1 cellular context compared by ENCODE assay signal in the genomic region with DNA sequence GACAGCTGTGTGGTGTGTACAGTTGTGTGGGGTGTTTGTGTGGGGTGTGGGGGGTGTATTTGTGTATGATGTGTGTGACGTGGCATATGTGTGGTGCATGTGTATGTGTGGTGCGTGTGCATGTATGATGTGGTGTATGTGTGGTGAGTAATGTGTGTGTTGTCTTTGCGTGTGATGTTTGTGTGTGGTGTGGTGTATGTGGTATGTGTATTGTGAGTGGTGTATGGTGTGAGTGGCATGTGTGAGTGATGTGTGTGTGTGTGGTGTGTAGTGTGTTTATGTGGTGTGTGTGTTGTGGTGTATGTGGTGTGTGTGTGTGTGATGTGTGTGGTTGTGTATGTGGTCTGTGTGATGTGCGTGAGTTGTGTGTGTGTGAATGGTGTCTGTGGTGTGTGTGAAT.
TF ChIP-seq lines count a peak whose summit lies in the region.

No MANE protein-coding gene starts in this region.

TF ChIP-seq in HEK293, 187 proteins besides CTCF, POLR2A, EP300 and RAD21 (continued from another document):
- TF ChIP-seq, protein P1, sequence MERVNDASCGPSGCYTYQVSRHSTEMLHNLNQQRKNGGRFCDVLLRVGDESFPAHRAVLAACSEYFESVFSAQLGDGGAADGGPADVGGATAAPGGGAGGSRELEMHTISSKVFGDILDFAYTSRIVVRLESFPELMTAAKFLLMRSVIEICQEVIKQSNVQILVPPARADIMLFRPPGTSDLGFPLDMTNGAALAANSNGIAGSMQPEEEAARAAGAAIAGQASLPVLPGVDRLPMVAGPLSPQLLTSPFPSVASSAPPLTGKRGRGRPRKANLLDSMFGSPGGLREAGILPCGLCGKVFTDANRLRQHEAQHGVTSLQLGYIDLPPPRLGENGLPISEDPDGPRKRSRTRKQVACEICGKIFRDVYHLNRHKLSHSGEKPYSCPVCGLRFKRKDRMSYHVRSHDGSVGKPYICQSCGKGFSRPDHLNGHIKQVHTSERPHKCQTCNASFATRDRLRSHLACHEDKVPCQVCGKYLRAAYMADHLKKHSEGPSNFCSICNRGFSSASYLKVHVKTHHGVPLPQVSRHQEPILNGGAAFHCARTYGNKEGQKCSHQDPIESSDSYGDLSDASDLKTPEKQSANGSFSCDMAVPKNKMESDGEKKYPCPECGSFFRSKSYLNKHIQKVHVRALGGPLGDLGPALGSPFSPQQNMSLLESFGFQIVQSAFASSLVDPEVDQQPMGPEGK (tag by site-specific recombination; IDR thresholded peaks at IDR 0.05) = no peak
- TF ChIP-seq REPIN1 (tag by site-specific recombination; IDR thresholded peaks at IDR 0.05; ENCODE audit: low read depth) = no peak
- TF ChIP-seq ZNF335 (tag by site-specific recombination; conservative IDR thresholded peaks at IDR 0.05) = no peak
- no peak for TF ChIP-seq ZNF600 (tag by site-specific recombination; IDR thresholded peaks at IDR 0.05)
- TF ChIP-seq, protein P2, sequence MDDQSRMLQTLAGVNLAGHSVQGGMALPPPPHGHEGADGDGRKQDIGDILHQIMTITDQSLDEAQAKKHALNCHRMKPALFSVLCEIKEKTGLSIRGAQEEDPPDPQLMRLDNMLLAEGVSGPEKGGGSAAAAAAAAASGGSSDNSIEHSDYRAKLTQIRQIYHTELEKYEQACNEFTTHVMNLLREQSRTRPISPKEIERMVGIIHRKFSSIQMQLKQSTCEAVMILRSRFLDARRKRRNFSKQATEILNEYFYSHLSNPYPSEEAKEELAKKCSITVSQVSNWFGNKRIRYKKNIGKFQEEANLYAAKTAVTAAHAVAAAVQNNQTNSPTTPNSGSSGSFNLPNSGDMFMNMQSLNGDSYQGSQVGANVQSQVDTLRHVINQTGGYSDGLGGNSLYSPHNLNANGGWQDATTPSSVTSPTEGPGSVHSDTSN (CRISPR knock-in tag; IDR thresholded peaks at IDR 0.05) = no peak
- TF ChIP-seq, protein P3, sequence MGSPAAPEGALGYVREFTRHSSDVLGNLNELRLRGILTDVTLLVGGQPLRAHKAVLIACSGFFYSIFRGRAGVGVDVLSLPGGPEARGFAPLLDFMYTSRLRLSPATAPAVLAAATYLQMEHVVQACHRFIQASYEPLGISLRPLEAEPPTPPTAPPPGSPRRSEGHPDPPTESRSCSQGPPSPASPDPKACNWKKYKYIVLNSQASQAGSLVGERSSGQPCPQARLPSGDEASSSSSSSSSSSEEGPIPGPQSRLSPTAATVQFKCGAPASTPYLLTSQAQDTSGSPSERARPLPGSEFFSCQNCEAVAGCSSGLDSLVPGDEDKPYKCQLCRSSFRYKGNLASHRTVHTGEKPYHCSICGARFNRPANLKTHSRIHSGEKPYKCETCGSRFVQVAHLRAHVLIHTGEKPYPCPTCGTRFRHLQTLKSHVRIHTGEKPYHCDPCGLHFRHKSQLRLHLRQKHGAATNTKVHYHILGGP (tag by site-specific recombination; IDR thresholded peaks at IDR 0.05) = 0 out of 2 replicates have a peak, but pooled peaks have one; percentile 6
- TF ChIP-seq, protein P4, sequence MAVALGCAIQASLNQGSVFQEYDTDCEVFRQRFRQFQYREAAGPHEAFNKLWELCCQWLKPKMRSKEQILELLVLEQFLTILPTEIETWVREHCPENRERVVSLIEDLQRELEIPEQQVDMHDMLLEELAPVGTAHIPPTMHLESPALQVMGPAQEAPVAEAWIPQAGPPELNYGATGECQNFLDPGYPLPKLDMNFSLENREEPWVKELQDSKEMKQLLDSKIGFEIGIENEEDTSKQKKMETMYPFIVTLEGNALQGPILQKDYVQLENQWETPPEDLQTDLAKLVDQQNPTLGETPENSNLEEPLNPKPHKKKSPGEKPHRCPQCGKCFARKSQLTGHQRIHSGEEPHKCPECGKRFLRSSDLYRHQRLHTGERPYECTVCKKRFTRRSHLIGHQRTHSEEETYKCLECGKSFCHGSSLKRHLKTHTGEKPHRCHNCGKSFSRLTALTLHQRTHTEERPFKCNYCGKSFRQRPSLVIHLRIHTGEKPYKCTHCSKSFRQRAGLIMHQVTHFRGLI (tag by site-specific recombination; IDR thresholded peaks at IDR 0.05) = no peak
- 0 out of 2 replicates have a peak, but pooled peaks have one; percentile 31 for TF ChIP-seq ZNF112 (tag by site-specific recombination; IDR thresholded peaks at IDR 0.05)
- TF ChIP-seq, protein P5, sequence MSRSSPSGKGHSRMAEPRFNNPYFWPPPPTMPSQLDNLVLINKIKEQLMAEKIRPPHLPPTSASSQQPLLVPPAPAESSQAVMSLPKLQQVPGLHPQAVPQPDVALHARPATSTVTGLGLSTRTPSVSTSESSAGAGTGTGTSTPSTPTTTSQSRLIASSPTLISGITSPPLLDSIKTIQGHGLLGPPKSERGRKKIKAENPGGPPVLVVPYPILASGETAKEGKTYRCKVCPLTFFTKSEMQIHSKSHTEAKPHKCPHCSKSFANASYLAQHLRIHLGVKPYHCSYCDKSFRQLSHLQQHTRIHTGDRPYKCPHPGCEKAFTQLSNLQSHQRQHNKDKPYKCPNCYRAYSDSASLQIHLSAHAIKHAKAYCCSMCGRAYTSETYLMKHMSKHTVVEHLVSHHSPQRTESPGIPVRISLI (tag by site-specific recombination; IDR thresholded peaks at IDR 0.05) = no peak
- peak; percentile 74; the same call in 1 of the 2 replicates for TF ChIP-seq ZNF311 (tag by site-specific recombination; IDR thresholded peaks at IDR 0.05; ENCODE audit: borderline replicate concordance)
- no peak for TF ChIP-seq ZNF23 (tag by site-specific recombination; IDR thresholded peaks at IDR 0.05; ENCODE audit: borderline replicate concordance)
- TF ChIP-seq, protein P6, sequence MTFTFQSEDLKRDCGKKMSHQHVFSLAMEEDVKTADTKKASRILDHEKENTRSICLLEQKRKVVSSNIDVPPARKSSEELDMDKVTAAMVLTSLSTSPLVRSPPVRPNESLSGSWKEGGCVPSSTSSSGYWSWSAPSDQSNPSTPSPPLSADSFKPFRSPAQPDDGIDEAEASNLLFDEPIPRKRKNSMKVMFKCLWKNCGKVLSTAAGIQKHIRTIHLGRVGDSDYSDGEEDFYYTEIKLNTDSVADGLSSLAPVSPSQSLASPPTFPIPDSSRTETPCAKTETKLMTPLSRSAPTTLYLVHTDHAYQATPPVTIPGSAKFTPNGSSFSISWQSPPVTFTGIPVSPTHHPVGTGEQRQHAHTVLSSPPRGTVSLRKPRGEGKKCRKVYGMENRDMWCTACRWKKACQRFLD (tag by site-specific recombination; IDR thresholded peaks at IDR 0.05) = peak; percentile 39; the same call in 1 of the 2 replicates
- no peak for TF ChIP-seq ZNF48 (tag by site-specific recombination; IDR thresholded peaks at IDR 0.05)
- peak; percentile 57; the same call in 1 of the 2 replicates for TF ChIP-seq ZNF473 (tag by site-specific recombination; IDR thresholded peaks at IDR 0.05)
- no peak for TF ChIP-seq GFI1B (tag by site-specific recombination; IDR thresholded peaks at IDR 0.05)
- no peak for TF ChIP-seq ZNF19 (tag by site-specific recombination; IDR thresholded peaks at IDR 0.05; ENCODE audit: low read depth)
- no peak for TF ChIP-seq RBAK (tag by site-specific recombination; IDR thresholded peaks at IDR 0.05)
- 0 out of 2 replicates have a peak, but pooled peaks have one; percentile 42 for TF ChIP-seq ZNF776 (tag by site-specific recombination; IDR thresholded peaks at IDR 0.05; ENCODE audit: borderline replicate concordance)
- 0 out of 2 replicates have a peak, but pooled peaks have one; percentile 9 for TF ChIP-seq ZNF133 (tag by site-specific recombination; IDR thresholded peaks at IDR 0.05)
- 0 out of 2 replicates have a peak, but pooled peaks have one; percentile 22 for TF ChIP-seq ZBTB20 (tag by site-specific recombination; IDR thresholded peaks at IDR 0.05)
- no peak for TF ChIP-seq ZNF341 (tag by site-specific recombination; IDR thresholded peaks at IDR 0.05; ENCODE audit: low read depth)
- TF ChIP-seq, protein P7, sequence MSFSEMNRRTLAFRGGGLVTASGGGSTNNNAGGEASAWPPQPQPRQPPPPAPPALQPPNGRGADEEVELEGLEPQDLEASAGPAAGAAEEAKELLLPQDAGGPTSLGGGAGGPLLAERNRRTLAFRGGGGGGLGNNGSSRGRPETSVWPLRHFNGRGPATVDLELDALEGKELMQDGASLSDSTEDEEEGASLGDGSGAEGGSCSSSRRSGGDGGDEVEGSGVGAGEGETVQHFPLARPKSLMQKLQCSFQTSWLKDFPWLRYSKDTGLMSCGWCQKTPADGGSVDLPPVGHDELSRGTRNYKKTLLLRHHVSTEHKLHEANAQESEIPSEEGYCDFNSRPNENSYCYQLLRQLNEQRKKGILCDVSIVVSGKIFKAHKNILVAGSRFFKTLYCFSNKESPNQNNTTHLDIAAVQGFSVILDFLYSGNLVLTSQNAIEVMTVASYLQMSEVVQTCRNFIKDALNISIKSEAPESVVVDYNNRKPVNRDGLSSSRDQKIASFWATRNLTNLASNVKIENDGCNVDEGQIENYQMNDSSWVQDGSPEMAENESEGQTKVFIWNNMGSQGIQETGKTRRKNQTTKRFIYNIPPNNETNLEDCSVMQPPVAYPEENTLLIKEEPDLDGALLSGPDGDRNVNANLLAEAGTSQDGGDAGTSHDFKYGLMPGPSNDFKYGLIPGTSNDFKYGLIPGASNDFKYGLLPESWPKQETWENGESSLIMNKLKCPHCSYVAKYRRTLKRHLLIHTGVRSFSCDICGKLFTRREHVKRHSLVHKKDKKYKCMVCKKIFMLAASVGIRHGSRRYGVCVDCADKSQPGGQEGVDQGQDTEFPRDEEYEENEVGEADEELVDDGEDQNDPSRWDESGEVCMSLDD (tag by site-specific recombination; IDR thresholded peaks at IDR 0.05) = no peak
- no peak for TF ChIP-seq PRDM1 (tag by site-specific recombination; IDR thresholded peaks at IDR 0.05)
- TF ChIP-seq, protein P8, sequence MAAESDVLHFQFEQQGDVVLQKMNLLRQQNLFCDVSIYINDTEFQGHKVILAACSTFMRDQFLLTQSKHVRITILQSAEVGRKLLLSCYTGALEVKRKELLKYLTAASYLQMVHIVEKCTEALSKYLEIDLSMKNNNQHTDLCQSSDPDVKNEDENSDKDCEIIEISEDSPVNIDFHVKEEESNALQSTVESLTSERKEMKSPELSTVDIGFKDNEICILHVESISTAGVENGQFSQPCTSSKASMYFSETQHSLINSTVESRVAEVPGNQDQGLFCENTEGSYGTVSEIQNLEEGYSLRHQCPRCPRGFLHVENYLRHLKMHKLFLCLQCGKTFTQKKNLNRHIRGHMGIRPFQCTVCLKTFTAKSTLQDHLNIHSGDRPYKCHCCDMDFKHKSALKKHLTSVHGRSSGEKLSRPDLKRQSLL (tag by site-specific recombination; IDR thresholded peaks at IDR 0.05) = no peak
- TF ChIP-seq HOXA7 (CRISPR knock-in tag; IDR thresholded peaks at IDR 0.05; ENCODE audit: borderline replicate concordance) = no peak
